ENCODE assay signal across 22 cellular contexts in genomic region chr6:80341330-80341729, GRCh38.
DNase-seq lines count a peak whose midpoint lies in the region; ATAC-seq and TF ChIP-seq lines count a peak whose summit lies in the region.
"Had no signal": no experiment of that assay in that cellular context is flagged by ENCODE, and none has a peak within 500 bp of the region (broad histone marks: within the 10 kb centered on the region; RNA-seq: fewer than 3 reads in every experiment).

No MANE protein-coding gene starts in this region.

- peak; percentile 72 for DNase-seq in AG04449 (ENCODE audit: low read depth, low spot score)
- DNase-seq in ELR (ENCODE audit: low read depth): peak; percentile 19
- peak; percentile 68 for DNase-seq in brain microvascular endothelial cell
- peak; percentile 70 for DNase-seq in fibroblast of villous mesenchyme (ENCODE audit: low read depth)
- DNase-seq in ACHN: no peak
- no peak for DNase-seq in left ventricle myocardium superior
- DNase-seq in T-cell: no peak
- DNase-seq in SHP77 (lab: John Stamatoyannopoulos, UW): no peak
- DNase-seq: activated CD4-positive, alpha-beta T cell treated with anti-CD3 and anti-CD28 coated beads for 4 hours; activated CD8-positive, alpha-beta memory T cell treated with anti-CD3 and anti-CD28 coated beads, Interleukin-2, amount 10 ng/mL, durations not matched to agents 7 days and 5 days; activated naive CD4-positive, alpha-beta T cell treated with anti-CD3 and anti-CD28 coated beads, Interleukin-2, amount 50 U/mL, for 16 hours; anterior cingulate cortex; hypothalamus; Kasumi-1; NCI-H187; NCI-H526 treated with DMSO at 0.1 percent for 48 hours; posterior cingulate gyrus; right lobe of liver; upper lobe of left lung had no signal

- H3K27ac Mint-ChIP-seq in T-cell: no peak overlapping the region
- H3K27ac Mint-ChIP-seq: activated CD8-positive, alpha-beta memory T cell treated with anti-CD3 and anti-CD28 coated beads, Interleukin-2, amount 10 ng/mL, durations not matched to agents 7 days and 5 days; natural killer cell treated with Interleukin-12 subunit alpha and Interleukin-12 subunit beta and Interleukin-15 and Interleukin-18, amount 100 ng/mL, for 72 hours had no signal

- no peaks in the 10 kb centered on the region for H3K27me3 ChIP-seq in brain microvascular endothelial cell (replicated peaks)
- H3K27me3 ChIP-seq: gastroesophageal sphincter, right lobe of liver, upper lobe of left lung had no signal

- POLR2A ChIA-PET in AG04449 (lab: Yijun Ruan, JAX): no interaction called here
- POLR2A ChIA-PET in T-cell (lab: Charles Lee): no interaction called here

- H3K27me3 Mint-ChIP-seq in T-cell: no peaks in the 10 kb centered on the region
- H3K27me3 Mint-ChIP-seq: activated CD8-positive, alpha-beta memory T cell treated with anti-CD3 and anti-CD28 coated beads, Interleukin-2, amount 10 ng/mL, durations not matched to agents 7 days and 5 days; natural killer cell treated with Interleukin-12 subunit alpha and Interleukin-12 subunit beta and Interleukin-15 and Interleukin-18, amount 100 ng/mL, for 72 hours had no signal

- CTCF ChIA-PET in AG04449 (lab: Yijun Ruan, JAX) (no interaction called here), T-cell (lab: Charles Lee) (interaction anchor here (0.6 kb wide), 2 partner anchors 9 to 1415 kb away, joined by 3 to 5 read pairs; no protein-coding TSS in a partner anchor)

- H3K9me3 Mint-ChIP-seq in T-cell: no peaks in the 10 kb centered on the region
- H3K9me3 Mint-ChIP-seq: natural killer cell treated with Interleukin-12 subunit alpha and Interleukin-12 subunit beta and Interleukin-15 and Interleukin-18, amount 100 ng/mL, for 72 hours had no signal

- H3K4me3 ChIP-seq in AG04449 (ENCODE audit: low read depth, low read length) (no peak overlapping the region), brain microvascular endothelial cell (ENCODE audit: low read depth, low read length) (no peak overlapping the region), fibroblast of villous mesenchyme (ENCODE audit: low read depth, low read length) (no peak overlapping the region)
- H3K4me3 ChIP-seq: gastroesophageal sphincter, right lobe of liver, upper lobe of left lung had no signal

- intact Hi-C loops in left ventricle myocardium superior (cut with micrococcal nuclease): no loop called here

- TF ChIP-seq CTCF in AG04449 (IDR thresholded peaks at IDR 0.05; ENCODE audit: insufficient read depth, low read length, missing control alignments) (no peak), brain microvascular endothelial cell (IDR thresholded peaks at IDR 0.05; ENCODE audit: low read depth, low read length, missing control alignments) (no peak), fibroblast of villous mesenchyme (IDR thresholded peaks at IDR 0.05; ENCODE audit: insufficient read depth, low read depth, low read length) (no peak)

- peaks cover 0 to 2% (median 1%) of the 10 kb centered on the region in 3 donors for H3K4me1 Mint-ChIP-seq in T-cell
- H3K4me1 Mint-ChIP-seq: activated CD8-positive, alpha-beta memory T cell treated with anti-CD3 and anti-CD28 coated beads, Interleukin-2, amount 10 ng/mL, durations not matched to agents 7 days and 5 days had no signal

- ATAC-seq in left ventricle myocardium superior (no peak), T-cell (replicated peaks in 1 of 4) (no peak)
- ATAC-seq: activated CD8-positive, alpha-beta memory T cell treated with anti-CD3 and anti-CD28 coated beads, Interleukin-2, amount 10 ng/mL, durations not matched to agents 7 days and 5 days; gastroesophageal sphincter; HCT116; natural killer cell treated with Interleukin-12 subunit alpha and Interleukin-12 subunit beta and Interleukin-15 and Interleukin-18, amount 100 ng/mL, for 72 hours; right lobe of liver had no signal

- H3K4me3 Mint-ChIP-seq in T-cell: no peak overlapping the region
- H3K4me3 Mint-ChIP-seq: activated CD8-positive, alpha-beta memory T cell treated with anti-CD3 and anti-CD28 coated beads, Interleukin-2, amount 10 ng/mL, durations not matched to agents 7 days and 5 days; natural killer cell treated with Interleukin-12 subunit alpha and Interleukin-12 subunit beta and Interleukin-15 and Interleukin-18, amount 100 ng/mL, for 72 hours had no signal

- peak overlapping the region; percentile 8 for H3K27ac ChIP-seq in brain microvascular endothelial cell
- H3K27ac ChIP-seq: gastroesophageal sphincter, right lobe of liver, upper lobe of left lung had no signal

- H3K36me3 ChIP-seq in brain microvascular endothelial cell (replicated peaks): no peaks in the 10 kb centered on the region
- H3K36me3 ChIP-seq: gastroesophageal sphincter, right lobe of liver, upper lobe of left lung had no signal

- in situ Hi-C loops in brain microvascular endothelial cell (cut with HindIII; ENCODE audit: low pct_ligation_motif_present, low sequenced_read_pairs): no loop called here
- in situ Hi-C loops in ACHN (cut with HindIII; ENCODE audit: low pct_ligation_motif_present, low pct_unique_long_range_greater_than_20kb, low sequenced_read_pairs): no loop called here

- H3K36me3 Mint-ChIP-seq in T-cell: peaks cover 3% of the 10 kb centered on the region
- H3K36me3 Mint-ChIP-seq: activated CD8-positive, alpha-beta memory T cell treated with anti-CD3 and anti-CD28 coated beads, Interleukin-2, amount 10 ng/mL, durations not matched to agents 7 days and 5 days; natural killer cell treated with Interleukin-12 subunit alpha and Interleukin-12 subunit beta and Interleukin-15 and Interleukin-18, amount 100 ng/mL, for 72 hours had no signal

Comparison
In these comparisons a context has a peak if more than half of its experiments do, and no peak if none do; other contexts are left out.
1. DNase-seq: peak in AG04449 (single experiment), ELR (single experiment), brain microvascular endothelial cell (single experiment) and fibroblast of villous mesenchyme (single experiment); none in ACHN (single experiment), left ventricle myocardium superior (single experiment), T-cell (0 of 34) and SHP77 (0 of 2).